In the genomic region with DNA sequence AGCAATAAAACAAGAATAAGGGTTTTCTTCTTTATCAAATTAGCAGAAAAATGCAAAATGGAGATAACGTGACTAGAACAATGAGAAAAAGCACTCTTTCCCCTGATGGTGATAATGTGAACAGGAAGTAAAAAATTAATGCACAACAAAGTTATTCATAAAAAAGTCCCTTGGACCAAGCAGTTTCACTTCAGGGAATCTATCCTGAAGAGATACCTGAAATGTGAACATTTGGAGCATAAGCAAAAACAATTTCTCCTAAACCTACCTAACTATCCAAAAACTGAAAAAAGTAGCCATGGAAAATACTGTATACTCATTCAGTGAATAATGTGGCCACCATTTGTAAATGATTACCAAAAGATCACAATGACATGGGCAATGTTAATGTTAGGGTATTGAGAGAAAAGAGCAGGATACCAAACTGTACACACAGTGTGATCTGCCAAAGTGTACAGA, we compare ENCODE assay signal across 9 cellular contexts. TPM values are rescaled to one million over a fixed set of nuclear protein-coding genes. Genes with fewer than 3 reads are reported as not detected.
A peak's percentile ranks its signal among the peaks of the same experiment; 100 is the strongest.
DNase-seq lines count a peak whose midpoint lies in the region; ATAC-seq and TF ChIP-seq lines count a peak whose summit lies in the region.
"Had no signal": no experiment of that assay in that cellular context is flagged by ENCODE, and none has a peak within 500 bp of the region (broad histone marks: within the 10 kb centered on the region; RNA-seq: fewer than 3 reads in every experiment).

No MANE protein-coding gene starts in this region.

- H3K9ac ChIP-seq in Karpas-422 (ENCODE audit: low read length) (no peak overlapping the region), smooth muscle cell (ENCODE audit: low read depth) (no peak overlapping the region)

- peak overlapping the region; percentile 69 to 86 for H3K27ac Mint-ChIP-seq in natural killer cell treated with Interleukin-12 subunit alpha and Interleukin-12 subunit beta and Interleukin-15 and Interleukin-18, amount 100 ng/mL, for 72 hours

- H3K4me2 ChIP-seq in Karpas-422 (ENCODE audit: low read depth, low read length, poor library complexity, severe bottlenecking) = no peak overlapping the region
- no peak overlapping the region for H3K4me2 ChIP-seq in smooth muscle cell

- no peak for TF ChIP-seq CTCF in smooth muscle cell (IDR thresholded peaks at IDR 0.05; ENCODE audit: borderline replicate concordance, insufficient read depth, poor library complexity, severe bottlenecking)

- H3K36me3 Mint-ChIP-seq in natural killer cell treated with Interleukin-12 subunit alpha and Interleukin-12 subunit beta and Interleukin-15 and Interleukin-18, amount 100 ng/mL, for 72 hours = peaks cover 9% of the 10 kb centered on the region

- H3K27me3 ChIP-seq in Karpas-422 (ENCODE audit: low read length) = no peaks in the 10 kb centered on the region
- no peaks in the 10 kb centered on the region for H3K27me3 ChIP-seq in smooth muscle cell (ENCODE audit: low read depth)

- no peak for DNase-seq in Karpas-422
- DNase-seq in natural killer cell treated with Interleukin-12 subunit alpha and Interleukin-12 subunit beta and Interleukin-15 and Interleukin-18, amount 100 ng/mL, for 72 hours (ENCODE audit: low spot score) = no peak
- DNase-seq in NOMO-1 treated with dmso at 0.1 percent for 144 hours (lab: John Stamatoyannopoulos, UW; ENCODE audit: unreplicated experiment) = no peak
- DNase-seq in smooth muscle cell (lab: John Stamatoyannopoulos, UW; ENCODE audit: unreplicated experiment) = no peak
- no peak for DNase-seq in activated CD4-positive, CD25-positive, alpha-beta regulatory T cell (lab: John Stamatoyannopoulos, UW)
- DNase-seq in DMS79 treated with DMSO at 0.1 percent for 48 hours (lab: John Stamatoyannopoulos, UW) = no peak
- DNase-seq: activated CD8-positive, alpha-beta memory T cell treated with anti-CD3 and anti-CD28 coated beads for 24 hours had no signal

- H3K4me3 ChIP-seq in Karpas-422 (ENCODE audit: low read length) (no peak overlapping the region), smooth muscle cell (no peak overlapping the region)

- H2AFZ ChIP-seq in Karpas-422 (ENCODE audit: low read length) (no peak overlapping the region), smooth muscle cell (ENCODE audit: low read depth) (no peak overlapping the region)

- no peaks in the 10 kb centered on the region for H3F3A ChIP-seq in smooth muscle cell (ENCODE audit: low read depth)

- H3K4me1 Mint-ChIP-seq in natural killer cell treated with Interleukin-12 subunit alpha and Interleukin-12 subunit beta and Interleukin-15 and Interleukin-18, amount 100 ng/mL, for 72 hours (ENCODE audit: low read depth in 2 of 2) = peaks cover 40 to 45% of the 10 kb centered on the region in 2 donors

- H3K9me3 ChIP-seq in Karpas-422 (ENCODE audit: low read length) (no peaks in the 10 kb centered on the region), smooth muscle cell (replicated peaks; ENCODE audit: low read depth) (no peaks in the 10 kb centered on the region)

- H3K4me1 ChIP-seq in Karpas-422 (ENCODE audit: low read length) = peaks cover 25% of the 10 kb centered on the region
- H3K4me1 ChIP-seq in smooth muscle cell (ENCODE audit: low read depth) = no peaks in the 10 kb centered on the region

- no peaks in the 10 kb centered on the region for H3K9me3 Mint-ChIP-seq in natural killer cell treated with Interleukin-12 subunit alpha and Interleukin-12 subunit beta and Interleukin-15 and Interleukin-18, amount 100 ng/mL, for 72 hours

- H3K27ac ChIP-seq in Karpas-422 (ENCODE audit: low read length) (peak overlapping the region; percentile 19), smooth muscle cell (ENCODE audit: low read depth) (no peak overlapping the region)

- no peaks in the 10 kb centered on the region for H3K9me2 ChIP-seq in Karpas-422 (replicated peaks; ENCODE audit: insufficient read depth, low read length)

- no peaks in the 10 kb centered on the region for H3K27me3 Mint-ChIP-seq in natural killer cell treated with Interleukin-12 subunit alpha and Interleukin-12 subunit beta and Interleukin-15 and Interleukin-18, amount 100 ng/mL, for 72 hours

- H3K36me3 ChIP-seq in Karpas-422 (ENCODE audit: insufficient read depth, low read length) (peaks cover 21% of the 10 kb centered on the region; the same call in 1 of the 2 replicates), smooth muscle cell (ENCODE audit: low read depth) (no peaks in the 10 kb centered on the region)

- H3K4me3 Mint-ChIP-seq in natural killer cell treated with Interleukin-12 subunit alpha and Interleukin-12 subunit beta and Interleukin-15 and Interleukin-18, amount 100 ng/mL, for 72 hours = no peak overlapping the region

- H4K20me1 ChIP-seq in Karpas-422 (ENCODE audit: insufficient read depth, low read depth, low read length) = no peaks in the 10 kb centered on the region
- H4K20me1 ChIP-seq in smooth muscle cell (ENCODE audit: low read depth) = peaks cover 98% of the 10 kb centered on the region

- peak; percentile 91 for ATAC-seq in GM18907 (IDR thresholded peaks at IDR 0.05; ENCODE audit: unreplicated experiment)
- peak; percentile 87 for ATAC-seq in GM21825 (IDR thresholded peaks at IDR 0.05; ENCODE audit: unreplicated experiment)
- ATAC-seq in natural killer cell treated with Interleukin-12 subunit alpha and Interleukin-12 subunit beta and Interleukin-15 and Interleukin-18, amount 100 ng/mL, for 72 hours = no peak

- H3K79me2 ChIP-seq in Karpas-422 (ENCODE audit: low read length) (peaks cover 96% of the 10 kb centered on the region), smooth muscle cell (ENCODE audit: low read depth) (peaks cover 96% of the 10 kb centered on the region)

- WGBS in smooth muscle cell (ENCODE audit: low lambda C conversion rate) = 97% methylated on average over 1 of the region's 1 CpG

RNA-seq across cellular contexts. Expression of gene TRIP12, which starts 48.7 kb away (rescaled TPM):
- 187 and 194 TPM in 2 replicates for total RNA-seq in Karpas-422 (2014; rRNA removed; shearing (Covaris generic); ENCODE audit: low replicate concordance)
- 100 to 1,000 TPM; 262 to 350 TPM for total RNA-seq in natural killer cell treated with Interleukin-12 subunit alpha and Interleukin-12 subunit beta and Interleukin-15 and Interleukin-18, amount 100 ng/mL, for 72 hours
- 103 and 149 TPM in 2 replicates for total RNA-seq in smooth muscle cell
- polyA plus RNA-seq in smooth muscle cell = 30.2 and 45.5 TPM in 2 replicates

RNA-seq across cellular contexts. Expression of gene FBXO36, which starts 49.2 kb away (rescaled TPM):
- total RNA-seq in Karpas-422 (2014; rRNA removed; shearing (Covaris generic); ENCODE audit: low replicate concordance) = 0.11 and 2.6 TPM in 2 replicates
- total RNA-seq in natural killer cell treated with Interleukin-12 subunit alpha and Interleukin-12 subunit beta and Interleukin-15 and Interleukin-18, amount 100 ng/mL, for 72 hours = under 1 TPM; 0.36 to 0.67 TPM
- total RNA-seq in smooth muscle cell = 8.8 and 13.8 TPM in 2 replicates
- 5.4 and 9.3 TPM in 2 replicates for polyA plus RNA-seq in smooth muscle cell

Comparison
In these comparisons a context has a peak if more than half of its experiments do, and no peak if none do; other contexts are left out.
1. ATAC-seq: peak in GM18907 (single experiment) and GM21825 (single experiment); none in natural killer cell treated with Interleukin-12 subunit alpha and Interleukin-12 subunit beta and Interleukin-15 and Interleukin-18, amount 100 ng/mL, for 72 hours (0 of 2).